18 cellular contexts compared by ENCODE assay signal in genomic region chrX:41095174-41095573, GRCh38. TPM values are rescaled to one million over a fixed set of nuclear protein-coding genes. Genes with fewer than 3 reads are reported as not detected.
DNase-seq lines count a peak whose midpoint lies in the region; ATAC-seq and TF ChIP-seq lines count a peak whose summit lies in the region.
"Had no signal": no experiment of that assay in that cellular context is flagged by ENCODE, and none has a peak within 500 bp of the region (broad histone marks: within the 10 kb centered on the region; RNA-seq: fewer than 3 reads in every experiment).

No MANE protein-coding gene starts in this region.

- POLR2A ChIA-PET in CD8-positive, alpha-beta T cell (lab: Charles Lee) = no interaction called here

- no peak for TF ChIP-seq CTCF in CD8-positive, alpha-beta T cell (IDR thresholded peaks at IDR 0.05)
- no peak for TF ChIP-seq CTCF in brain (conservative IDR thresholded peaks at IDR 0.05)
- no peak for TF ChIP-seq CTCF in nephron (IDR thresholded peaks at IDR 0.05; ENCODE audit: unreplicated experiment in 3 of 3)
- TF ChIP-seq CTCF in gastroesophageal sphincter (IDR thresholded peaks at IDR 0.05) = no peak

- peaks cover 81% of the 10 kb centered on the region for H3K4me1 Mint-ChIP-seq in CD8-positive, alpha-beta T cell (ENCODE audit: low read depth)
- H3K4me1 Mint-ChIP-seq in brain (peaks cover 76% of the 10 kb centered on the region), nephron (peaks cover 35% of the 10 kb centered on the region)

- H3K9ac ChIP-seq in HUES48 (ENCODE audit: low read depth, low read length) = no peak overlapping the region

- no peak overlapping the region for H3K4me3 ChIP-seq in CD8-positive, alpha-beta T cell (ENCODE audit: low read depth, low read length)
- H3K4me3 ChIP-seq in HUES48 (ENCODE audit: low read depth, low read length) = peak overlapping the region; percentile 27; the same call in 1 of the 2 replicates
- H3K4me3 ChIP-seq in gastroesophageal sphincter = no peak overlapping the region
- H3K4me3 ChIP-seq: body of pancreas, left ventricle myocardium inferior had no signal

- peak overlapping the region; percentile 56 for H3K4me3 Mint-ChIP-seq in CD8-positive, alpha-beta T cell
- H3K4me3 Mint-ChIP-seq in brain (peak overlapping the region in 3 of 5 experiments; percentile 10 to 22 (median 16)), nephron (no peak overlapping the region)
- H3K4me3 Mint-ChIP-seq: T-helper 1 cell treated with Interleukin-12 subunit alpha and Interleukin-12 subunit beta and Interleukin-4 antibody, amounts not matched to agents 30 μg/mL and 1 μg/mL, for 36 hours had no signal

- TF ChIP-seq POLR2A in gastroesophageal sphincter (IDR thresholded peaks at IDR 0.05) = no peak

- H3K27ac Mint-ChIP-seq in CD8-positive, alpha-beta T cell = peak overlapping the region; percentile 55
- peak overlapping the region in 3 of 5 experiments; percentile 11 to 45 (median 23) for H3K27ac Mint-ChIP-seq in brain
- peak overlapping the region in 2 of 3 experiments; percentile 0 to 1 for H3K27ac Mint-ChIP-seq in nephron
- H3K27ac Mint-ChIP-seq: T-helper 1 cell treated with Interleukin-12 subunit alpha and Interleukin-12 subunit beta and Interleukin-4 antibody, amounts not matched to agents 30 μg/mL and 1 μg/mL, for 36 hours had no signal

- no peaks in the 10 kb centered on the region for H3K27me3 Mint-ChIP-seq in CD8-positive, alpha-beta T cell (ENCODE audit: low read depth)
- H3K27me3 Mint-ChIP-seq in brain = no peaks in the 10 kb centered on the region
- peaks cover 3% of the 10 kb centered on the region for H3K27me3 Mint-ChIP-seq in nephron (ENCODE audit: low read depth)

- peaks cover 17% of the 10 kb centered on the region for H3K36me3 Mint-ChIP-seq in CD8-positive, alpha-beta T cell
- H3K36me3 Mint-ChIP-seq in brain (peaks cover 66% of the 10 kb centered on the region), nephron (ENCODE audit: low read depth) (peaks cover 14% of the 10 kb centered on the region)

- no peak for TF ChIP-seq EP300 in gastroesophageal sphincter (IDR thresholded peaks at IDR 0.05)

- H3K9me3 ChIP-seq in CD8-positive, alpha-beta T cell (ENCODE audit: low read length) = no peaks in the 10 kb centered on the region
- no peaks in the 10 kb centered on the region for H3K9me3 ChIP-seq in HUES48 (ENCODE audit: control insufficient read depth, insufficient read depth, low read length)
- H3K9me3 ChIP-seq in gastroesophageal sphincter = no peaks in the 10 kb centered on the region
- H3K9me3 ChIP-seq: BE2C, body of pancreas, left ventricle myocardium inferior had no signal

- H3K27ac ChIP-seq in CD8-positive, alpha-beta T cell (ENCODE audit: low read depth, low read length) = no peak overlapping the region
- H3K27ac ChIP-seq in HUES48 (ENCODE audit: low read depth, low read length) = no peak overlapping the region
- H3K27ac ChIP-seq in gastroesophageal sphincter = no peak overlapping the region
- H3K27ac ChIP-seq: body of pancreas, left ventricle myocardium inferior had no signal

- H3K9me3 Mint-ChIP-seq in CD8-positive, alpha-beta T cell = no peaks in the 10 kb centered on the region
- peaks cover 0 to 12% (median 2%) of the 10 kb centered on the region in 5 experiments for H3K9me3 Mint-ChIP-seq in brain
- no peaks in the 10 kb centered on the region for H3K9me3 Mint-ChIP-seq in nephron
- H3K9me3 Mint-ChIP-seq: T-helper 1 cell treated with Interleukin-12 subunit alpha and Interleukin-12 subunit beta and Interleukin-4 antibody, amounts not matched to agents 30 μg/mL and 1 μg/mL, for 36 hours had no signal

- no peaks in the 10 kb centered on the region for H3K36me3 ChIP-seq in CD8-positive, alpha-beta T cell (ENCODE audit: insufficient read depth, low read length)
- H3K36me3 ChIP-seq in HUES48 (ENCODE audit: control insufficient read depth, insufficient read depth, low read length) (peaks cover 44% of the 10 kb centered on the region), gastroesophageal sphincter (no peaks in the 10 kb centered on the region)
- H3K36me3 ChIP-seq: BE2C, left ventricle myocardium inferior had no signal

- CTCF ChIA-PET in CD8-positive, alpha-beta T cell (lab: Charles Lee) = no interaction called here

- H3K4me1 ChIP-seq in CD8-positive, alpha-beta T cell (ENCODE audit: insufficient read depth, low read length) = peaks cover 71% of the 10 kb centered on the region
- H3K4me1 ChIP-seq in HUES48 (ENCODE audit: control insufficient read depth, insufficient read depth, low read length) = peaks cover 45% of the 10 kb centered on the region
- H3K4me1 ChIP-seq in gastroesophageal sphincter = peaks cover 0 to 85% (median 7%) of the 10 kb centered on the region in 3 donors

- DNase-seq in CD8-positive, alpha-beta T cell = no peak
- no peak for DNase-seq in GDM1 (lab: John Stamatoyannopoulos, UW)
- no peak for DNase-seq in NCI-H2196 treated with DMSO at 0.1 percent for 48 hours (lab: John Stamatoyannopoulos, UW; ENCODE audit: unreplicated experiment)
- DNase-seq: BE2C; body of pancreas; DMS53; effector CD4-positive, alpha-beta T cell; hippocampal formation; Karpas-422; left ventricle myocardium inferior; NCI-H1436; NCI-H2227 treated with DMSO at 0.1 percent for 48 hours had no signal

- 88% methylated on average over 1 of the region's 1 CpG; no CpG with 5 or more reads in 1 of the 2 donors for WGBS in gastroesophageal sphincter (ENCODE audit: low coverage in 1 of 2), 2 donors

- no peaks in the 10 kb centered on the region for H3K27me3 ChIP-seq in CD8-positive, alpha-beta T cell (ENCODE audit: insufficient read depth, low read length)
- H3K27me3 ChIP-seq in HUES48 (ENCODE audit: control insufficient read depth, insufficient read depth, low read length) = no peaks in the 10 kb centered on the region
- H3K27me3 ChIP-seq in gastroesophageal sphincter = no peaks in the 10 kb centered on the region
- H3K27me3 ChIP-seq: BE2C, body of pancreas had no signal

- no peak for ATAC-seq in CD8-positive, alpha-beta T cell
- no peak for ATAC-seq in gastroesophageal sphincter
- ATAC-seq: activated CD4-positive, CD25-positive, alpha-beta regulatory T cell treated with anti-CD3 and anti-CD28 coated beads, Interleukin-2, amount 50 U/mL, for 24 hours; body of pancreas had no signal

- intact Hi-C loops in CD8-positive, alpha-beta T cell (cut with DNase I, micrococcal nuclease) = no loop called here

RNA-seq across cellular contexts. Expression of gene USP9X, which starts 9.9 kb away (rescaled TPM):
- total RNA-seq in CD8-positive, alpha-beta T cell = 10 to 100 TPM; 90.3 to 93.2 TPM
- polyA plus RNA-seq in brain (ENCODE audit: insufficient read depth, low read depth, low replicate concordance) = 26.4 TPM
- total RNA-seq in gastroesophageal sphincter = 100 to 1,000 TPM; 113 to 141 (median 130) TPM

Comparison
In these comparisons a context has a peak if more than half of its experiments do, and no peak if none do; other contexts are left out.
1. H3K27ac Mint-ChIP-seq: peak in every context shown above with its lines; median percentile 55 in CD8-positive, alpha-beta T cell; 23 in brain; 0 in nephron.
2. H3K4me3 Mint-ChIP-seq: peak in CD8-positive, alpha-beta T cell (single experiment) and brain (3 of 5); none in nephron (0 of 3).